8 cellular contexts compared by ENCODE assay signal in genomic region chr20:3248167-3248992, GRCh38. TPM values are rescaled to one million over a fixed set of nuclear protein-coding genes. Genes with fewer than 3 reads are reported as not detected.
DNase-seq lines count a peak whose midpoint lies in the region; ATAC-seq and TF ChIP-seq lines count a peak whose summit lies in the region.

No MANE protein-coding gene starts in this region.

- WGBS in hepatocyte (ENCODE audit: low lambda C conversion rate, missing lambda C conversion rate) = 15% methylated on average over 42 of the region's 53 CpGs

- H3K27ac Mint-ChIP-seq in activated CD4-positive, alpha-beta T cell treated with anti-CD3 and anti-CD28 coated beads, Interleukin-2, amount 10 ng/mL, durations not matched to agents 24 days and 14 days = no peak overlapping the region
- H3K27ac Mint-ChIP-seq in activated CD8-positive, alpha-beta memory T cell treated with anti-CD3 and anti-CD28 coated beads, Interleukin-2, amount 10 ng/mL, durations not matched to agents 7 days and 5 days = no peak overlapping the region

- no peak for TF ChIP-seq CTCF in hepatocyte (IDR thresholded peaks at IDR 0.05; ENCODE audit: poor library complexity)

- no peaks in the 10 kb centered on the region for H3K36me3 Mint-ChIP-seq in activated CD4-positive, alpha-beta T cell treated with anti-CD3 and anti-CD28 coated beads, Interleukin-2, amount 10 ng/mL, durations not matched to agents 24 days and 14 days (ENCODE audit: low read depth)
- H3K36me3 Mint-ChIP-seq in activated CD8-positive, alpha-beta memory T cell treated with anti-CD3 and anti-CD28 coated beads, Interleukin-2, amount 10 ng/mL, durations not matched to agents 7 days and 5 days = no peaks in the 10 kb centered on the region

- peaks cover 29% of the 10 kb centered on the region for H3K27me3 Mint-ChIP-seq in activated CD4-positive, alpha-beta T cell treated with anti-CD3 and anti-CD28 coated beads, Interleukin-2, amount 10 ng/mL, durations not matched to agents 24 days and 14 days
- peaks cover 47% of the 10 kb centered on the region for H3K27me3 Mint-ChIP-seq in activated CD8-positive, alpha-beta memory T cell treated with anti-CD3 and anti-CD28 coated beads, Interleukin-2, amount 10 ng/mL, durations not matched to agents 7 days and 5 days

- CTCF ChIA-PET in activated CD8-positive, alpha-beta memory T cell treated with anti-CD3 and anti-CD28 coated beads, Interleukin-2, amount 10 ng/mL, durations not matched to agents 7 days and 5 days (lab: Charles Lee) = interaction anchor here (0.8 to 1.7 kb wide), 7 partner anchors 9 to 233 kb away, joined by 3 to 8 read pairs (median 3); partner anchors contain the start of gene SLC4A11

- peaks cover 8% of the 10 kb centered on the region for H3K4me1 ChIP-seq in hepatocyte (ENCODE audit: insufficient read depth)
- peaks cover 0 to 13% (median 12%) of the 10 kb centered on the region in 5 donors for H3K4me1 ChIP-seq in subcutaneous abdominal adipose tissue (ENCODE audit: control insufficient read depth in 5 of 5, insufficient read depth in 5 of 5, low read length in 5 of 5)

- H3K79me2 ChIP-seq in hepatocyte = no peaks in the 10 kb centered on the region

- H3K36me3 ChIP-seq in hepatocyte (replicated peaks; ENCODE audit: insufficient read depth, low read depth) (no peaks in the 10 kb centered on the region), subcutaneous abdominal adipose tissue (ENCODE audit: control insufficient read depth in 5 of 5, insufficient read depth in 5 of 5, low read length in 5 of 5) (peaks cover 0 to 34% (median 21%) of the 10 kb centered on the region in 5 donors), MG63 (no peaks in the 10 kb centered on the region)

- H3K4me1 Mint-ChIP-seq in activated CD4-positive, alpha-beta T cell treated with anti-CD3 and anti-CD28 coated beads, Interleukin-2, amount 10 ng/mL, durations not matched to agents 24 days and 14 days = peaks cover 1% of the 10 kb centered on the region
- H3K4me1 Mint-ChIP-seq in activated CD8-positive, alpha-beta memory T cell treated with anti-CD3 and anti-CD28 coated beads, Interleukin-2, amount 10 ng/mL, durations not matched to agents 7 days and 5 days = peaks cover 6% of the 10 kb centered on the region

- no peaks in the 10 kb centered on the region for H3K9me2 ChIP-seq in hepatocyte (replicated peaks; ENCODE audit: insufficient read depth)

- H3K9me3 ChIP-seq in hepatocyte (ENCODE audit: low read depth) (no peaks in the 10 kb centered on the region), subcutaneous abdominal adipose tissue (ENCODE audit: control insufficient read depth in 5 of 5, low read length in 5 of 5) (no peaks in the 10 kb centered on the region), MG63 (no peaks in the 10 kb centered on the region)

- H3K4me3 ChIP-seq in hepatocyte = no peak overlapping the region
- H3K4me3 ChIP-seq in subcutaneous abdominal adipose tissue (ENCODE audit: low read depth in 1 of 5, low read length in 5 of 5) = peak overlapping the region in 4 of 5 donors; percentile 32 to 50 (median 38)
- H3K4me3 ChIP-seq in MG63 = no peak overlapping the region

- no peak overlapping the region for H2AFZ ChIP-seq in hepatocyte

- peak overlapping the region; percentile 70 for H3K4me2 ChIP-seq in hepatocyte

- H3K9me3 Mint-ChIP-seq in activated CD4-positive, alpha-beta T cell treated with anti-CD3 and anti-CD28 coated beads, Interleukin-2, amount 10 ng/mL, durations not matched to agents 24 days and 14 days = no peaks in the 10 kb centered on the region
- H3K9me3 Mint-ChIP-seq in activated CD8-positive, alpha-beta memory T cell treated with anti-CD3 and anti-CD28 coated beads, Interleukin-2, amount 10 ng/mL, durations not matched to agents 7 days and 5 days (ENCODE audit: low read depth) = no peaks in the 10 kb centered on the region

- H3K27ac ChIP-seq in hepatocyte (no peak overlapping the region), subcutaneous abdominal adipose tissue (ENCODE audit: low read depth, low read length) (no peak overlapping the region)

- H3K4me3 Mint-ChIP-seq in activated CD4-positive, alpha-beta T cell treated with anti-CD3 and anti-CD28 coated beads, Interleukin-2, amount 10 ng/mL, durations not matched to agents 24 days and 14 days = peak overlapping the region; percentile 54
- H3K4me3 Mint-ChIP-seq in activated CD8-positive, alpha-beta memory T cell treated with anti-CD3 and anti-CD28 coated beads, Interleukin-2, amount 10 ng/mL, durations not matched to agents 7 days and 5 days = no peak overlapping the region

- H4K20me1 ChIP-seq in hepatocyte (ENCODE audit: insufficient read depth, poor library complexity, severe bottlenecking) = no peaks in the 10 kb centered on the region

- DNase-seq in activated CD4-positive, alpha-beta T cell treated with anti-CD3 and anti-CD28 coated beads, Interleukin-2, amount 10 ng/mL, durations not matched to agents 24 days and 14 days = peak; percentile 68
- DNase-seq in activated CD4-positive, alpha-beta T cell treated with anti-CD3 and anti-CD28 coated beads, Interleukin-2, amount 50 U/mL, for 4 hours = no peak
- DNase-seq in activated CD8-positive, alpha-beta memory T cell treated with anti-CD3 and anti-CD28 coated beads, Interleukin-2, amount 10 ng/mL, durations not matched to agents 7 days and 5 days = no peak
- DNase-seq in hepatocyte (ENCODE audit: low spot score) = peak; percentile 39
- no peak for DNase-seq in MG63

- H3K27me3 ChIP-seq in hepatocyte (peaks cover 34% of the 10 kb centered on the region), subcutaneous abdominal adipose tissue (ENCODE audit: control insufficient read depth in 5 of 5, insufficient read depth in 4 of 5, low read length in 5 of 5) (peaks cover 6 to 26% (median 13%) of the 10 kb centered on the region in 5 donors), MG63 (no peaks in the 10 kb centered on the region)

- intact Hi-C loops in activated CD4-positive, alpha-beta T cell treated with anti-CD3 and anti-CD28 coated beads, Interleukin-2, amount 10 ng/mL, durations not matched to agents 24 days and 14 days (cut with micrococcal nuclease) = no loop called here

- peak overlapping the region in 1 of 5 donors; percentile 41 for H3K9ac ChIP-seq in subcutaneous abdominal adipose tissue (ENCODE audit: low read length in 5 of 5)

- peak; percentile 66 for ATAC-seq in activated CD8-positive, alpha-beta memory T cell treated with anti-CD3 and anti-CD28 coated beads, Interleukin-2, amount 10 ng/mL, durations not matched to agents 7 days and 5 days
- ATAC-seq in HG02571 (IDR thresholded peaks at IDR 0.05; ENCODE audit: unreplicated experiment) (no peak), GM19328 (IDR thresholded peaks at IDR 0.05; ENCODE audit: unreplicated experiment) (no peak)

RNA-seq across cellular contexts. Expression of gene SLC4A11, which starts 9.4 kb away (rescaled TPM):
- total RNA-seq in activated CD4-positive, alpha-beta T cell treated with anti-CD3 and anti-CD28 coated beads, Interleukin-2, amount 10 ng/mL, durations not matched to agents 24 days and 14 days = 1.9 and 2.4 TPM in 2 replicates
- 1 to 10 TPM; 5.4 to 6.0 TPM for total RNA-seq in activated CD8-positive, alpha-beta memory T cell treated with anti-CD3 and anti-CD28 coated beads, Interleukin-2, amount 10 ng/mL, durations not matched to agents 7 days and 5 days
- 0.28 and 0.37 TPM in 2 replicates for total RNA-seq in hepatocyte
- 1.3 and 2.3 TPM in 2 replicates for polyA plus RNA-seq in hepatocyte
- total RNA-seq in MG63 (2014; rRNA removed; shearing (Covaris generic); ENCODE audit: low replicate concordance) = 0.20 TPM in 1 of 2 replicates, not detected in the other

RNA-seq across cellular contexts. Expression of gene ITPA, which starts 39.1 kb away (rescaled TPM):
- total RNA-seq in activated CD4-positive, alpha-beta T cell treated with anti-CD3 and anti-CD28 coated beads, Interleukin-2, amount 10 ng/mL, durations not matched to agents 24 days and 14 days = 102 and 103 TPM in 2 replicates
- total RNA-seq in activated CD8-positive, alpha-beta memory T cell treated with anti-CD3 and anti-CD28 coated beads, Interleukin-2, amount 10 ng/mL, durations not matched to agents 7 days and 5 days = 10 to 100 TPM; 51.9 to 71.7 TPM
- 27.8 and 33.5 TPM in 2 replicates for total RNA-seq in hepatocyte
- 48.2 and 73.9 TPM in 2 replicates for polyA plus RNA-seq in hepatocyte
- total RNA-seq in MG63 (2014; rRNA removed; shearing (Covaris generic); ENCODE audit: low replicate concordance) = 41.3 and 48.5 TPM in 2 replicates

RNA-seq across cellular contexts. Expression of gene DDRGK1, which starts 43.9 kb away (rescaled TPM):
- total RNA-seq in activated CD4-positive, alpha-beta T cell treated with anti-CD3 and anti-CD28 coated beads, Interleukin-2, amount 10 ng/mL, durations not matched to agents 24 days and 14 days = 59.0 and 70.0 TPM in 2 replicates
- total RNA-seq in activated CD8-positive, alpha-beta memory T cell treated with anti-CD3 and anti-CD28 coated beads, Interleukin-2, amount 10 ng/mL, durations not matched to agents 7 days and 5 days = 10 to 100 TPM; 63.6 to 63.7 TPM
- 92.9 and 95.2 TPM in 2 replicates for total RNA-seq in hepatocyte
- polyA plus RNA-seq in hepatocyte = 154 and 159 TPM in 2 replicates
- total RNA-seq in MG63 (2014; rRNA removed; shearing (Covaris generic); ENCODE audit: low replicate concordance) = 21.7 and 33.5 TPM in 2 replicates

Comparison
In these comparisons a context has a peak if more than half of its experiments do, and no peak if none do; other contexts are left out.
1. DNase-seq: peak in activated CD4-positive, alpha-beta T cell treated with anti-CD3 and anti-CD28 coated beads, Interleukin-2, amount 10 ng/mL, durations not matched to agents 24 days and 14 days (single experiment) and hepatocyte (single experiment); none in activated CD4-positive, alpha-beta T cell treated with anti-CD3 and anti-CD28 coated beads, Interleukin-2, amount 50 U/mL, for 4 hours (0 of 2), activated CD8-positive, alpha-beta memory T cell treated with anti-CD3 and anti-CD28 coated beads, Interleukin-2, amount 10 ng/mL, durations not matched to agents 7 days and 5 days (single experiment) and MG63 (single experiment).
2. H3K4me3 ChIP-seq: peak in subcutaneous abdominal adipose tissue (4 of 5); none in hepatocyte (single experiment) and MG63 (single experiment).